ENCODE assay signal across 11 cellular contexts in the genomic region with DNA sequence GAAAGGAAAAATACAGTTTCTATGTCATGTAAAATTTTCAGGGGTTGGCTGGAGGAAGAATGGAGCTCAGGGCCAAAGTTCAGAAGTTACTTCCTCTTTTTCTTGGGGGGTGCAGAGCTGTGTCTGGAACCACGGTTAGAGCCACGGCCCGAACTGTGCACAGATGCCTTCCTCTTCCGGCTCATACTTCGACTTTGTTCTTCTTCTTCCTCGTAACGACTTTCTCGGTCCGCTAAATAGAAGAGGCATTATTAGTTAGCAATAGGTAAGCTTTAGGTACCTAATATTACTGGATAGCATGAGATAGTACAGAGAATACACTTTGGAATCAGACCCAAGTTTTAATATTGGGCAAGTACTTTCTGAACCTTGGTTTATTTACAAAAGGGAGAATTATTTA. TPM values are rescaled to one million over a fixed set of nuclear protein-coding genes. Genes with fewer than 3 reads are reported as not detected.
DNase-seq lines count a peak whose midpoint lies in the region; ATAC-seq and TF ChIP-seq lines count a peak whose summit lies in the region.
"Had no signal": no experiment of that assay in that cellular context is flagged by ENCODE, and none has a peak within 500 bp of the region (broad histone marks: within the 10 kb centered on the region; RNA-seq: fewer than 3 reads in every experiment).

No MANE protein-coding gene starts in this region.

- no peak for ATAC-seq in activated CD4-positive, alpha-beta T cell treated with anti-CD3 and anti-CD28 coated beads for 36 hours
- peak; percentile 52 for ATAC-seq in HG02938 (IDR thresholded peaks at IDR 0.05; ENCODE audit: unreplicated experiment)
- ATAC-seq in naive thymus-derived CD4-positive, alpha-beta T cell, result peak; percentile 73
- ATAC-seq: foreskin keratinocyte, SK-N-SH treated with all-trans-retinoic acid at 6 μM for 48 hours had no signal

- H3K9me3 ChIP-seq in naive thymus-derived CD4-positive, alpha-beta T cell (ENCODE audit: control insufficient read depth in 2 of 3, low read length in 3 of 3), result no peaks in the 10 kb centered on the region
- H3K9me3 ChIP-seq in breast epithelium, result no peaks in the 10 kb centered on the region

- H3K9me3 Mint-ChIP-seq in activated CD4-positive, alpha-beta T cell treated with anti-CD3 and anti-CD28 coated beads for 36 hours (ENCODE audit: low read depth), result no peaks in the 10 kb centered on the region
- no peaks in the 10 kb centered on the region for H3K9me3 Mint-ChIP-seq in naive thymus-derived CD4-positive, alpha-beta T cell
- H3K9me3 Mint-ChIP-seq: central memory CD8-positive, alpha-beta T cell had no signal

- peaks cover 55% of the 10 kb centered on the region for H3K36me3 Mint-ChIP-seq in activated CD4-positive, alpha-beta T cell treated with anti-CD3 and anti-CD28 coated beads for 36 hours (ENCODE audit: low read depth)
- H3K36me3 Mint-ChIP-seq in naive thymus-derived CD4-positive, alpha-beta T cell, result peaks cover 20 to 46% (median 32%) of the 10 kb centered on the region in 5 donors

- no peaks in the 10 kb centered on the region for H3K27me3 Mint-ChIP-seq in activated CD4-positive, alpha-beta T cell treated with anti-CD3 and anti-CD28 coated beads for 36 hours
- H3K27me3 Mint-ChIP-seq in naive thymus-derived CD4-positive, alpha-beta T cell, result no peaks in the 10 kb centered on the region
- H3K27me3 Mint-ChIP-seq: central memory CD8-positive, alpha-beta T cell had no signal

- TF ChIP-seq POLR2A in breast epithelium (IDR thresholded peaks at IDR 0.05), result no peak

- no peak overlapping the region for H3K4me3 Mint-ChIP-seq in activated CD4-positive, alpha-beta T cell treated with anti-CD3 and anti-CD28 coated beads for 36 hours
- H3K4me3 Mint-ChIP-seq in naive thymus-derived CD4-positive, alpha-beta T cell, result peak overlapping the region in 1 of 10 donors; percentile 5
- H3K4me3 Mint-ChIP-seq: central memory CD8-positive, alpha-beta T cell had no signal

- intact Hi-C loops in activated CD4-positive, alpha-beta T cell treated with anti-CD3 and anti-CD28 coated beads for 36 hours (cut with DNase I, micrococcal nuclease), result loop anchor here in 1 of 2 experiments (5.0 kb wide), 1 partner anchor 120 kb away; no protein-coding TSS in a partner anchor
- intact Hi-C loops in naive thymus-derived CD4-positive, alpha-beta T cell (cut with micrococcal nuclease), result loop anchor here in 1 of 2 donors (10.0 kb wide), 1 partner anchor 52 kb away; no protein-coding TSS in a partner anchor
- intact Hi-C loops in breast epithelium (cut with DNase I; ENCODE audit: low total_unique reads), result no loop called here

- POLR2A ChIA-PET in activated CD4-positive, alpha-beta T cell treated with anti-CD3 and anti-CD28 coated beads for 36 hours (lab: Charles Lee), result no interaction called here
- POLR2A ChIA-PET in naive thymus-derived CD4-positive, alpha-beta T cell (lab: Charles Lee), result no interaction called here

- CTCF ChIA-PET in activated CD4-positive, alpha-beta T cell treated with anti-CD3 and anti-CD28 coated beads for 36 hours (lab: Charles Lee), result interaction anchor here (0.6 kb wide), 1 partner anchor 9 kb away, joined by 4 read pairs; no protein-coding TSS in a partner anchor
- CTCF ChIA-PET in naive thymus-derived CD4-positive, alpha-beta T cell (lab: Charles Lee), result interaction anchor here (0.6 kb wide), 1 partner anchor 89 kb away, joined by 3 read pairs; no protein-coding TSS in a partner anchor

- H3K4me3 ChIP-seq in naive thymus-derived CD4-positive, alpha-beta T cell (ENCODE audit: low read length), result no peak overlapping the region
- H3K4me3 ChIP-seq in breast epithelium, result no peak overlapping the region

- TF ChIP-seq CTCF in breast epithelium (IDR thresholded peaks at IDR 0.05), result no peak

- no peaks in the 10 kb centered on the region for H3K4me1 Mint-ChIP-seq in activated CD4-positive, alpha-beta T cell treated with anti-CD3 and anti-CD28 coated beads for 36 hours
- peaks cover 0 to 6% (median 0%) of the 10 kb centered on the region in 7 donors for H3K4me1 Mint-ChIP-seq in naive thymus-derived CD4-positive, alpha-beta T cell

- no peak overlapping the region for H3K27ac ChIP-seq in naive thymus-derived CD4-positive, alpha-beta T cell (ENCODE audit: low read depth, low read length)
- no peak overlapping the region for H3K27ac ChIP-seq in breast epithelium
- H3K27ac ChIP-seq: foreskin keratinocyte had no signal

- no peaks in the 10 kb centered on the region for H3K4me1 ChIP-seq in naive thymus-derived CD4-positive, alpha-beta T cell (ENCODE audit: control insufficient read depth in 2 of 2, insufficient read depth in 2 of 2, low read length in 2 of 2)
- no peaks in the 10 kb centered on the region for H3K4me1 ChIP-seq in breast epithelium
- H3K4me1 ChIP-seq: foreskin keratinocyte had no signal

- H3K36me3 ChIP-seq in naive thymus-derived CD4-positive, alpha-beta T cell (ENCODE audit: control insufficient read depth in 2 of 3, insufficient read depth in 3 of 3, low read length in 3 of 3), result peaks cover 8 to 59% (median 20%) of the 10 kb centered on the region in 3 experiments
- H3K36me3 ChIP-seq in breast epithelium, result peaks cover 8% of the 10 kb centered on the region

- no peaks in the 10 kb centered on the region for H3K27me3 ChIP-seq in naive thymus-derived CD4-positive, alpha-beta T cell (ENCODE audit: control insufficient read depth in 2 of 2, insufficient read depth in 2 of 2, low read length in 2 of 2)
- H3K27me3 ChIP-seq in breast epithelium, result no peaks in the 10 kb centered on the region
- H3K27me3 ChIP-seq: foreskin keratinocyte had no signal

- no peak for DNase-seq in activated CD4-positive, alpha-beta T cell treated with anti-CD3 and anti-CD28 coated beads for 36 hours
- no peak for DNase-seq in activated CD4-positive, alpha-beta T cell treated with anti-CD3 and anti-CD28 coated beads, Interleukin-2, amount 50 U/mL, for 1 hour
- DNase-seq in SKM-1 treated with dmso at 0.1 percent for 144 hours (lab: John Stamatoyannopoulos, UW; ENCODE audit: unreplicated experiment) (peak; percentile 63), NCI-H2196 treated with DMSO at 0.1 percent for 48 hours (lab: John Stamatoyannopoulos, UW; ENCODE audit: unreplicated experiment) (no peak), RKO (ENCODE audit: low spot score) (no peak), breast epithelium (ENCODE audit: low spot score in 2 of 2) (no peak)
- no peak for DNase-seq in naive thymus-derived CD4-positive, alpha-beta T cell
- DNase-seq: foreskin keratinocyte had no signal

- peak overlapping the region; percentile 38 for H3K27ac Mint-ChIP-seq in activated CD4-positive, alpha-beta T cell treated with anti-CD3 and anti-CD28 coated beads for 36 hours
- H3K27ac Mint-ChIP-seq in naive thymus-derived CD4-positive, alpha-beta T cell, result peak overlapping the region in 6 of 9 donors; percentile 3 to 53 (median 28)

RNA-seq across cellular contexts. Expression of a gene that starts 31.2 kb away (rescaled TPM):
- total RNA-seq in activated CD4-positive, alpha-beta T cell treated with anti-CD3 and anti-CD28 coated beads for 36 hours, result 100 to 1,000 TPM; 177 to 179 TPM
- total RNA-seq in naive thymus-derived CD4-positive, alpha-beta T cell, result 100 to 1,000 TPM in 1 of 5 experiments, 10 to 100 TPM in 4; 46.1 to 104 (median 78.6) TPM
- 10 to 100 TPM; 78.2 to 80.9 TPM for polyA plus RNA-seq in naive thymus-derived CD4-positive, alpha-beta T cell
- 10 to 100 TPM; 66.1 to 79.3 (median 73.1) TPM for total RNA-seq in breast epithelium
